In genomic region chr10:118423800-118424479, GRCh38 we compare ENCODE assay signal across 1 cellular context.
TF ChIP-seq lines count a peak whose summit lies in the region.

No MANE protein-coding gene starts in this region.

TF ChIP-seq in IMR-90, 13 proteins besides CTCF, POLR2A, EP300 and RAD21 (continued from another document):
- TF ChIP-seq MXI1 (IDR thresholded peaks at IDR 0.05; ENCODE audit: borderline replicate concordance, low read depth, low read length): no peak
- TF ChIP-seq MAZ (IDR thresholded peaks at IDR 0.05; ENCODE audit: borderline replicate concordance, low read depth, low read length): no peak
- no peak for TF ChIP-seq NFE2L2 (IDR thresholded peaks at IDR 0.05; ENCODE audit: low read depth, low read length)
- peak; percentile 90 for TF ChIP-seq CEBPB (IDR thresholded peaks at IDR 0.05; ENCODE audit: low read depth, low read length)
- TF ChIP-seq ELK1 (IDR thresholded peaks at IDR 0.05; ENCODE audit: borderline replicate concordance, low read depth, low read length): no peak
- TF ChIP-seq SMC3 (IDR thresholded peaks at IDR 0.05; ENCODE audit: low read depth, low read length): peak; percentile 74
